1 cellular context compared by ENCODE assay signal in the genomic region with DNA sequence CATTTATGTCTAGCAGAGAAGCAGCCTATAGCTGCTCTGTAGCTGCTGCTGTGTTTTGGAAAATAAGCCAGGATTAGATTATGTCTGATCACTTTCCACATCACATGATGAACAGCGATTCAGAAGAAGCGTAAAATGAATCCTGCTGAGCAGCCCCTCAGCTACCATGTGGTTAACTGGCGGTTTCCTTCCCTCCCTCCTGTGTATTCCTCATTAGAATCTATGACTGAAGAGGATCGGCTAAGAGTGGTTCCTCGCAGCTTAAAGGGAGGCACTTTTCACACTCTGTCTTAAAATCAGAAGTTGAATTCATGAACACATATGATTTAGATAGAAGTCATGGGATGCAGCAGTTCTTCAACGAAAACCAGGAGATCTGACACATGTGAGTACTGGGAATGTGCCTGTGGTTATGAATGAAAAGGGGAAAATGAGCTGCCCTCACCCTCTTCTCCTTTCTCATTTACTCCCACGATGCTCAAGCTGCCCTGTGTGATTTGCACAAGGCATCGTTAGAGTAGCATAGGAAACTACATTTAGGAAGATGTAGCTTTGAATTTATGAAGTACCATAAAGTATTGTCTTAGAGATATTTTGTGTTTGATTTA.
TF ChIP-seq lines count a peak whose summit lies in the region.

Gene PPEF1, plus strand, starts transcription at position 204 of the 608 bp plus-strand sequence. Its CDS starts 136 bp downstream, at position 340.

TF ChIP-seq in GM12878, 131 proteins besides CTCF, POLR2A, EP300 and RAD21:
- TF ChIP-seq SREBF2 (IDR thresholded peaks at IDR 0.05; ENCODE audit: low read length) (no peak), RUNX3 (IDR thresholded peaks at IDR 0.05; ENCODE audit: low read length) (0 out of 2 replicates have a peak, but pooled peaks have one; percentile 17), ZSCAN29 (IDR thresholded peaks at IDR 0.05) (no peak)
